1 cellular context compared by ENCODE assay signal in the genomic region with DNA sequence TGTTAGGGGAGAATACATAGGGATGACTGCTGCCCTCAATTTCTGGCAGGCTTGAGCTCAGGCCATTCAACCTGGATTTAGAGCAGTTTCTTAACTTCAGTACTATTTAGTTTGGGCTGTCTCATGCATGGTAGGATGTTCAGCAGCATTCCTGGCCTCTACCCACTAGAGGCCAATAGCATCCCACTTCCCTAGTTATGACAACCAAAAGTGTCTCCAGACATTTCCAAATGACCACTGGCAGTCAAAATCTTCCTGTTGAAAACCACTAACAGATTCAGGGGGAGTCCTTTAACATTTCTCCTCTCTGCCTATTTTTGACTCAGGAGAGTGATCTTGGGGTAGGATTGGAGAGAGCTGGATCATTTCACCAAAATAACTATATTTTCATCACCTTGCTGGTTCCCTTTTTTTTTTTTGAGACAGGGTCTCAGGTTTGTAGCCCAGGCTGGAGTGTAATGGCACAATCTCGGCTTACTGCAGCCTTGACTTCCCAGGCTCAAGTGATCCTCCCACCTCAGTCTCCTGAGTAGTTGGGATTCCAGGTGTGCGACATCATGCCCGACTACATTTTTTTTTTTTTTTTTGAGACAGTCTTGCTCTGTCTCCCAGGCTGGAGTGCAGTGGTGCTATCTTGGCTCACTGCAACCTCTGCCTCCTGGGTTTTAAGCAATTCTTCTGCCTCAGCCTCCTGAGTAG.
TF ChIP-seq lines count a peak whose summit lies in the region.

No MANE protein-coding gene starts in this region.

TF ChIP-seq in GM23338, 12 proteins besides CTCF, POLR2A, EP300 and RAD21:
- TF ChIP-seq, protein P1, sequence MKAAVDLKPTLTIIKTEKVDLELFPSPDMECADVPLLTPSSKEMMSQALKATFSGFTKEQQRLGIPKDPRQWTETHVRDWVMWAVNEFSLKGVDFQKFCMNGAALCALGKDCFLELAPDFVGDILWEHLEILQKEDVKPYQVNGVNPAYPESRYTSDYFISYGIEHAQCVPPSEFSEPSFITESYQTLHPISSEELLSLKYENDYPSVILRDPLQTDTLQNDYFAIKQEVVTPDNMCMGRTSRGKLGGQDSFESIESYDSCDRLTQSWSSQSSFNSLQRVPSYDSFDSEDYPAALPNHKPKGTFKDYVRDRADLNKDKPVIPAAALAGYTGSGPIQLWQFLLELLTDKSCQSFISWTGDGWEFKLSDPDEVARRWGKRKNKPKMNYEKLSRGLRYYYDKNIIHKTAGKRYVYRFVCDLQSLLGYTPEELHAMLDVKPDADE (IDR thresholded peaks at IDR 0.05): no peak
- TF ChIP-seq EZH2phosphoT487 (IDR thresholded peaks at IDR 0.05; ENCODE audit: unreplicated experiment) (no peak), ZNF114 (CRISPR knock-in tag; IDR thresholded peaks at IDR 0.05) (no peak), CREB1 (CRISPR knock-in tag; IDR thresholded peaks at IDR 0.05; ENCODE audit: low read depth) (no peak), JUNB (IDR thresholded peaks at IDR 0.05; ENCODE audit: unreplicated experiment) (no peak)
